ENCODE assay signal across 1 cellular context in the genomic region with DNA sequence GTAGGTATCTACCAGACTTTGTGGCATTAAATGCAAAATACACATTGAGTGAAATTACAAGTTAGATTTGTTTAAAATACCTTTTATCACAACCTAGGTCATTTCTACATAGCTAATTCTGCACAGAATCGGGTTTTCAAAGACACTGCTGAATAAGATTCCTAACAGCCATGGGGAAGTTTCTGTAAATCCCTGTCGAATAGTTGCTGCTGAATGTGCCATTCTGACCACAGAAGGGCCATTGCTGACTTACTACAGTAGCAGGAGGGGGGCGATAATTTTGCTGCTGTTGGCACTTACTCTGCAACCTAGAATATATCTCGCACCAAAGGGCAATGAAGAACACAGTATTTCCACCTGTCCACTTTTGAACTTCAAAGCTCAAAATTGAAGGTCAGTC.
TF ChIP-seq lines count a peak whose summit lies in the region.

No MANE protein-coding gene starts in this region.

TF ChIP-seq in GM23338, 12 proteins besides CTCF, POLR2A, EP300 and RAD21 (continued from another document):
- TF ChIP-seq, protein P1, sequence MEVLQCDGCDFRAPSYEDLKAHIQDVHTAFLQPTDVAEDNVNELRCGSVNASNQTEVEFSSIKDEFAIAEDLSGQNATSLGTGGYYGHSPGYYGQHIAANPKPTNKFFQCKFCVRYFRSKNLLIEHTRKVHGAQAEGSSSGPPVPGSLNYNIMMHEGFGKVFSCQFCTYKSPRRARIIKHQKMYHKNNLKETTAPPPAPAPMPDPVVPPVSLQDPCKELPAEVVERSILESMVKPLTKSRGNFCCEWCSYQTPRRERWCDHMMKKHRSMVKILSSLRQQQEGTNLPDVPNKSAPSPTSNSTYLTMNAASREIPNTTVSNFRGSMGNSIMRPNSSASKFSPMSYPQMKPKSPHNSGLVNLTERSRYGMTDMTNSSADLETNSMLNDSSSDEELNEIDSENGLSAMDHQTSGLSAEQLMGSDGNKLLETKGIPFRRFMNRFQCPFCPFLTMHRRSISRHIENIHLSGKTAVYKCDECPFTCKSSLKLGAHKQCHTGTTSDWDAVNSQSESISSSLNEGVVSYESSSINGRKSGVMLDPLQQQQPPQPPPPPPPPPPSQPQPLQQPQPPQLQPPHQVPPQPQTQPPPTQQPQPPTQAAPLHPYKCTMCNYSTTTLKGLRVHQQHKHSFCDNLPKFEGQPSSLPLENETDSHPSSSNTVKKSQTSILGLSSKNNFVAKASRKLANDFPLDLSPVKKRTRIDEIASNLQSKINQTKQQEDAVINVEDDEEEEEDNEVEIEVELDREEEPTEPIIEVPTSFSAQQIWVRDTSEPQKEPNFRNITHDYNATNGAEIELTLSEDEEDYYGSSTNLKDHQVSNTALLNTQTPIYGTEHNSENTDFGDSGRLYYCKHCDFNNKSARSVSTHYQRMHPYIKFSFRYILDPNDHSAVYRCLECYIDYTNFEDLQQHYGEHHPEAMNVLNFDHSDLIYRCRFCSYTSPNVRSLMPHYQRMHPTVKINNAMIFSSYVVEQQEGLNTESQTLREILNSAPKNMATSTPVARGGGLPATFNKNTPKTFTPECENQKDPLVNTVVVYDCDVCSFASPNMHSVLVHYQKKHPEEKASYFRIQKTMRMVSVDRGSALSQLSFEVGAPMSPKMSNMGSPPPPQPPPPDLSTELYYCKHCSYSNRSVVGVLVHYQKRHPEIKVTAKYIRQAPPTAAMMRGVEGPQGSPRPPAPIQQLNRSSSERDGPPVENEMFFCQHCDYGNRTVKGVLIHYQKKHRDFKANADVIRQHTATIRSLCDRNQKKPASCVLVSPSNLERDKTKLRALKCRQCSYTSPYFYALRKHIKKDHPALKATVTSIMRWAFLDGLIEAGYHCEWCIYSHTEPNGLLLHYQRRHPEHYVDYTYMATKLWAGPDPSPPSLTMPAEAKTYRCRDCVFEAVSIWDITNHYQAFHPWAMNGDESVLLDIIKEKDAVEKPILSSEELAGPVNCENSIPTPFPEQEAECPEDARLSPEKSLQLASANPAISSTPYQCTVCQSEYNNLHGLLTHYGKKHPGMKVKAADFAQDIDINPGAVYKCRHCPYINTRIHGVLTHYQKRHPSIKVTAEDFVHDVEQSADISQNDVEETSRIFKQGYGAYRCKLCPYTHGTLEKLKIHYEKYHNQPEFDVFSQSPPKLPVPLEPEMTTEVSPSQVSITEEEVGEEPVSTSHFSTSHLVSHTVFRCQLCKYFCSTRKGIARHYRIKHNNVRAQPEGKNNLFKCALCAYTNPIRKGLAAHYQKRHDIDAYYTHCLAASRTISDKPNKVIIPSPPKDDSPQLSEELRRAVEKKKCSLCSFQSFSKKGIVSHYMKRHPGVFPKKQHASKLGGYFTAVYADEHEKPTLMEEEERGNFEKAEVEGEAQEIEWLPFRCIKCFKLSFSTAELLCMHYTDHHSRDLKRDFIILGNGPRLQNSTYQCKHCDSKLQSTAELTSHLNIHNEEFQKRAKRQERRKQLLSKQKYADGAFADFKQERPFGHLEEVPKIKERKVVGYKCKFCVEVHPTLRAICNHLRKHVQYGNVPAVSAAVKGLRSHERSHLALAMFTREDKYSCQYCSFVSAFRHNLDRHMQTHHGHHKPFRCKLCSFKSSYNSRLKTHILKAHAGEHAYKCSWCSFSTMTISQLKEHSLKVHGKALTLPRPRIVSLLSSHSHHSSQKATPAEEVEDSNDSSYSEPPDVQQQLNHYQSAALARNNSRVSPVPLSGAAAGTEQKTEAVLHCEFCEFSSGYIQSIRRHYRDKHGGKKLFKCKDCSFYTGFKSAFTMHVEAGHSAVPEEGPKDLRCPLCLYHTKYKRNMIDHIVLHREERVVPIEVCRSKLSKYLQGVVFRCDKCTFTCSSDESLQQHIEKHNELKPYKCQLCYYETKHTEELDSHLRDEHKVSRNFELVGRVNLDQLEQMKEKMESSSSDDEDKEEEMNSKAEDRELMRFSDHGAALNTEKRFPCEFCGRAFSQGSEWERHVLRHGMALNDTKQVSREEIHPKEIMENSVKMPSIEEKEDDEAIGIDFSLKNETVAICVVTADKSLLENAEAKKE (CRISPR knock-in tag; IDR thresholded peaks at IDR 0.05) = no peak
- TF ChIP-seq, protein P2, sequence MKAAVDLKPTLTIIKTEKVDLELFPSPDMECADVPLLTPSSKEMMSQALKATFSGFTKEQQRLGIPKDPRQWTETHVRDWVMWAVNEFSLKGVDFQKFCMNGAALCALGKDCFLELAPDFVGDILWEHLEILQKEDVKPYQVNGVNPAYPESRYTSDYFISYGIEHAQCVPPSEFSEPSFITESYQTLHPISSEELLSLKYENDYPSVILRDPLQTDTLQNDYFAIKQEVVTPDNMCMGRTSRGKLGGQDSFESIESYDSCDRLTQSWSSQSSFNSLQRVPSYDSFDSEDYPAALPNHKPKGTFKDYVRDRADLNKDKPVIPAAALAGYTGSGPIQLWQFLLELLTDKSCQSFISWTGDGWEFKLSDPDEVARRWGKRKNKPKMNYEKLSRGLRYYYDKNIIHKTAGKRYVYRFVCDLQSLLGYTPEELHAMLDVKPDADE (IDR thresholded peaks at IDR 0.05) = no peak
- TF ChIP-seq NANOG (IDR thresholded peaks at IDR 0.05; ENCODE audit: borderline replicate concordance) (no peak), ZNF331 (CRISPR knock-in tag; IDR thresholded peaks at IDR 0.05; ENCODE audit: low read depth) (no peak), POLR2AphosphoS5 (IDR thresholded peaks at IDR 0.05; ENCODE audit: low read depth) (no peak)
